Comparison of ENCODE assay signal across 7 cellular contexts in the genomic region with DNA sequence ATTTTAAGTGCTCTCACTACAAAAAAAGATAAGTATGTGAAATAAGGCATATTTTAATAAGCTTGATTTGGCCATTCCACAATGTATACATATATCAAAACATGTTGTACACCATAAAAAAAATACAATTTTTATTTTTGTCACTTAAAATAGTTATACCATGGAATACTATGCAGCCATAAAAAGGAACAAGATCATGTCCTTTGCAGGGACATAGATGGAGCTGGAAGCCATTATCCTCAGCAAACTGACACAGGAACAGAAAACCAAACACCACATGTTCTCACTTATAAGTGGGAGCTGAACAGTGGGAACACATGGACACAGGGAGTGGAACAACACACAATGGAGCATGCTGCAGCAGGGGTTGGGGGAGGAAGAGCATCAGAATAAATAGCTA. TPM values are rescaled to one million over a fixed set of nuclear protein-coding genes. Genes with fewer than 3 reads are reported as not detected.
DNase-seq lines count a peak whose midpoint lies in the region; ATAC-seq, FAIRE-seq and TF ChIP-seq lines count a peak whose summit lies in the region.
"Not testable (repeated sequence)": the region's sequence is repeated elsewhere in the genome, so short reads cannot be mapped to it uniquely, and the experiment has no call there.

No MANE protein-coding gene starts in this region.

- not testable (repeated sequence) for BruUV-seq in A673 (replicated peaks; lab: Mats Ljungman, UMichigan); K562 (replicated peaks; lab: Mats Ljungman, UMichigan)

- H3K27ac Mint-ChIP-seq in activated naive CD4-positive, alpha-beta T cell treated with anti-CD3 and anti-CD28 coated beads, Interleukin-2, amount 50 U/mL, for 24 hours, result peak overlapping the region; percentile 71
- H3K27ac Mint-ChIP-seq in neural crest cell (ENCODE audit: unreplicated experiment), result peak overlapping the region; percentile 54
- H3K27ac Mint-ChIP-seq in progenitor cell of endocrine pancreas, result peak overlapping the region; percentile 58

- POLR2A ChIA-PET in A673 (lab: Charles Lee; ENCODE audit: low non-redundant PET); HEK293 (lab: Yijun Ruan, JAX): not testable (repeated sequence)
- POLR2A ChIA-PET in K562 (lab: Yijun Ruan, JAX), result interaction anchor here (0.7 kb wide), 1 partner anchor 29 kb away, joined by 5 read pairs; no protein-coding TSS in a partner anchor

- not testable (repeated sequence) for TF ChIP-seq POLR2A in K562 (conservative IDR thresholded peaks at IDR 0.05)

- H3K4me1 ChIP-seq in A673 (ENCODE audit: insufficient read depth, low read length, poor library complexity, severe bottlenecking), result peaks cover 46% of the 10 kb centered on the region
- H3K4me1 ChIP-seq in HEK293 (ENCODE audit: control insufficient read depth, insufficient read depth, low read length); K562 (replicated peaks in 1 of 2; ENCODE audit: control insufficient read depth in 2 of 2, insufficient read depth in 2 of 2, low read length in 2 of 2): not testable (repeated sequence)

- not testable (repeated sequence) for H3K9me3 Mint-ChIP-seq in activated naive CD4-positive, alpha-beta T cell treated with anti-CD3 and anti-CD28 coated beads, Interleukin-2, amount 50 U/mL, for 24 hours; neural crest cell; progenitor cell of endocrine pancreas (ENCODE audit: low read depth)

- not testable (repeated sequence) for H3K9ac ChIP-seq in SK-N-MC (ENCODE audit: insufficient read length); K562 (ENCODE audit: insufficient read depth in 1 of 2, low read depth in 2 of 2, low read length in 2 of 2)

- in situ Hi-C loops in K562 (cut with MboI), result not testable (repeated sequence)

- H3K27me3 ChIP-seq in A673 (replicated peaks; ENCODE audit: insufficient read depth, low read depth, low read length, poor library complexity); K562 (ENCODE audit: control insufficient read depth in 2 of 2, insufficient read depth in 2 of 2, low read length in 2 of 2): not testable (repeated sequence)

- not testable (repeated sequence) for H3K4me3 Mint-ChIP-seq in activated naive CD4-positive, alpha-beta T cell treated with anti-CD3 and anti-CD28 coated beads, Interleukin-2, amount 50 U/mL, for 24 hours; neural crest cell; progenitor cell of endocrine pancreas (ENCODE audit: low read depth)

- peaks cover 20% of the 10 kb centered on the region for H3K4me1 Mint-ChIP-seq in activated naive CD4-positive, alpha-beta T cell treated with anti-CD3 and anti-CD28 coated beads, Interleukin-2, amount 50 U/mL, for 24 hours
- H3K4me1 Mint-ChIP-seq in neural crest cell; progenitor cell of endocrine pancreas (ENCODE audit: low read depth): not testable (repeated sequence)

- not testable (repeated sequence) for H3K27me3 Mint-ChIP-seq in activated naive CD4-positive, alpha-beta T cell treated with anti-CD3 and anti-CD28 coated beads, Interleukin-2, amount 50 U/mL, for 24 hours; neural crest cell (ENCODE audit: low read depth); progenitor cell of endocrine pancreas

- peaks cover 16% of the 10 kb centered on the region for H3K36me3 Mint-ChIP-seq in activated naive CD4-positive, alpha-beta T cell treated with anti-CD3 and anti-CD28 coated beads, Interleukin-2, amount 50 U/mL, for 24 hours
- not testable (repeated sequence) for H3K36me3 Mint-ChIP-seq in neural crest cell (ENCODE audit: low read depth); progenitor cell of endocrine pancreas (ENCODE audit: insufficient read depth)

- H4K20me1 ChIP-seq in K562 (replicated peaks; ENCODE audit: control insufficient read depth, insufficient read depth, low read length), result not testable (repeated sequence)

- FAIRE-seq in K562 (lab: Jason Lieb, UNC), result not testable (repeated sequence)

- CTCF ChIA-PET in A673 (lab: Charles Lee); HEK293 (lab: Yijun Ruan, JAX): not testable (repeated sequence)
- CTCF ChIA-PET in K562 (lab: Yijun Ruan, JAX; ENCODE audit: low intra/inter-chr PET ratio), result interaction anchor here (0.5 kb wide), 1 partner anchor 1099 kb away, joined by 3 read pairs; no protein-coding TSS in a partner anchor

- not testable (repeated sequence) for H3K36me3 ChIP-seq in A673 (ENCODE audit: insufficient read depth, low read length, poor library complexity, severe bottlenecking); HEK293 (ENCODE audit: control insufficient read depth in 2 of 2, insufficient read depth in 1 of 2, low read length in 2 of 2); K562 (ENCODE audit: control insufficient read depth, insufficient read depth, low read length)
- peaks cover 11% of the 10 kb centered on the region; the same call in 1 of the 2 replicates for H3K36me3 ChIP-seq in SK-N-MC (ENCODE audit: insufficient read depth, low read length)

- H2AFZ ChIP-seq in K562 (ENCODE audit: low read depth, low read length), result not testable (repeated sequence)

- intact Hi-C loops in A673 (cut with micrococcal nuclease; ENCODE audit: unreplicated experiment) (loop anchor here (5.0 kb wide), 2 partner anchors 82 to 597 kb away; no protein-coding TSS in a partner anchor), K562 (cut with micrococcal nuclease) (loop anchor here (10.0 kb wide), 1 partner anchor 600 kb away; a partner anchor contains a TSS)

- not testable (repeated sequence) for DNase-seq in A673 (ENCODE audit: low spot score); SK-N-MC (ENCODE audit: low read depth, low spot score); K562 (ENCODE audit: extremely low read depth in 1 of 4, low spot score in 3 of 4); neural crest cell (ENCODE audit: low read depth, low spot score); progenitor cell of endocrine pancreas (ENCODE audit: low spot score, unreplicated experiment)

- H3K4me3 ChIP-seq in A673 (ENCODE audit: low read depth, low read length, poor library complexity, severe bottlenecking); HEK293 (ENCODE audit: low read depth, low read length); SK-N-MC; K562: not testable (repeated sequence)

- H3K4me2 ChIP-seq in K562 (ENCODE audit: insufficient read depth, low read length), result not testable (repeated sequence)

- H3K27ac ChIP-seq in A673 (ENCODE audit: low read depth, low read length, poor library complexity, severe bottlenecking) (peak overlapping the region; percentile 99), SK-N-MC (peak overlapping the region; percentile 100; the same call in 1 of the 2 replicates)
- H3K27ac ChIP-seq in HEK293 (ENCODE audit: extremely low read depth, low read depth, low read length); K562 (ENCODE audit: extremely low read depth, low read depth, low read length): not testable (repeated sequence)

- not testable (repeated sequence) for TF ChIP-seq RAD21 in K562 (CRISPR knock-in tag; conservative IDR thresholded peaks at IDR 0.05 in 1 of 2, IDR thresholded peaks at IDR 0.05 in 1 of 2)

- H3K9me3 ChIP-seq in A673 (ENCODE audit: low read depth, low read length, poor library complexity, severe bottlenecking); HEK293 (ENCODE audit: control insufficient read depth, insufficient read depth, low read depth, low read length); SK-N-MC (ENCODE audit: low read depth, low read length); K562 (replicated peaks; ENCODE audit: control insufficient read depth, insufficient read depth, low read depth, low read length): not testable (repeated sequence)

- H3K9me1 ChIP-seq in K562 (ENCODE audit: control insufficient read depth, insufficient read depth, low read length), result not testable (repeated sequence)

- H3K79me2 ChIP-seq in K562 (ENCODE audit: control insufficient read depth, insufficient read depth, low read length), result not testable (repeated sequence)

- not testable (repeated sequence) for TF ChIP-seq EP300 in K562 (IDR thresholded peaks at IDR 0.05; ENCODE audit: low read length)

- TF ChIP-seq CTCF in A673 (conservative IDR thresholded peaks at IDR 0.05; ENCODE audit: low read depth, low read length); HEK293 (tag by site-specific recombination; IDR thresholded peaks at IDR 0.05); K562 (IDR thresholded peaks at IDR 0.05 in 2 of 3, conservative IDR thresholded peaks at IDR 0.05 in 1 of 3; ENCODE audit: insufficient read depth in 2 of 3, low read depth in 1 of 3, low read length in 3 of 3); neural crest cell (conservative IDR thresholded peaks at IDR 0.05); progenitor cell of endocrine pancreas (IDR thresholded peaks at IDR 0.05; ENCODE audit: unreplicated experiment): not testable (repeated sequence)

- ATAC-seq in K562, result not testable (repeated sequence)

RNA-seq across cellular contexts. Expression of a gene that starts 15.9 kb away (rescaled TPM):
- total RNA-seq in A673 (2021) (23.0 and 31.9 TPM in 2 replicates), K562 (2014; rRNA removed) (14.0 and 15.7 TPM in 2 replicates), K562 (2014; rRNA removed; fragmentation: Illumina TruSeq; extraction: Trizol) (29.1 and 31.3 TPM in 2 replicates), K562 (2015; rRNA removed; fragmentation: Illumina TruSeq; extraction: Trizol) (25.0 and 27.6 TPM in 2 replicates), K562 (2021) (19.0 and 19.3 TPM in 2 replicates), neural crest cell (11.9 and 14.6 TPM in 2 replicates), progenitor cell of endocrine pancreas (18.6 and 19.5 TPM in 2 replicates)
- 18.9 and 61.8 TPM in 2 replicates for total RNA-seq in K562 (2011; cell fraction: chromatin; rRNA removed; ENCODE audit: low replicate concordance)
- 7.5 and 11.4 TPM in 2 replicates for total RNA-seq in K562 (2011; cell fraction: nucleolus; rRNA removed)
- 31.2 and 51.5 TPM in 2 replicates for total RNA-seq in K562 (2011; cell fraction: nucleoplasm; rRNA removed)
- polyA plus RNA-seq in K562 (2011; rRNA removed) (17.3 and 35.9 TPM in 2 replicates), K562 (2014; fragmentation: Illumina TruSeq; extraction: Trizol) (23.0 and 30.3 TPM in 2 replicates), K562 (2014; fragmentation: Nextera tagmentation; extraction: Ambion mirVana) (10 to 100 TPM; 45.8 to 49.2 TPM), K562 (2014; rRNA removed) (22.4 and 23.0 TPM in 2 replicates)
- 2.0 and 6.7 TPM in 2 replicates for polyA plus RNA-seq in K562 (2011; cell fraction: cytosol; rRNA removed)
- 10.4 and 11.5 TPM in 2 replicates for polyA plus RNA-seq in K562 (2011; cell fraction: nucleus; rRNA removed)
- 13.5 and 16.1 TPM in 2 replicates for polyA plus RNA-seq in K562 (2012)
- 33.4 and 42.8 TPM in 2 replicates for polyA minus RNA-seq in K562 (2011; rRNA and poly(A)+ RNA removed)
- polyA minus RNA-seq in K562 (2011; cell fraction: cytosol; rRNA and poly(A)+ RNA removed), result 1.7 and 7.3 TPM in 2 replicates
- polyA minus RNA-seq in K562 (2011; cell fraction: nucleus; rRNA and poly(A)+ RNA removed), result 20.6 and 28.9 TPM in 2 replicates
